Comparison of ENCODE assay signal across 11 cellular contexts in the genomic region with DNA sequence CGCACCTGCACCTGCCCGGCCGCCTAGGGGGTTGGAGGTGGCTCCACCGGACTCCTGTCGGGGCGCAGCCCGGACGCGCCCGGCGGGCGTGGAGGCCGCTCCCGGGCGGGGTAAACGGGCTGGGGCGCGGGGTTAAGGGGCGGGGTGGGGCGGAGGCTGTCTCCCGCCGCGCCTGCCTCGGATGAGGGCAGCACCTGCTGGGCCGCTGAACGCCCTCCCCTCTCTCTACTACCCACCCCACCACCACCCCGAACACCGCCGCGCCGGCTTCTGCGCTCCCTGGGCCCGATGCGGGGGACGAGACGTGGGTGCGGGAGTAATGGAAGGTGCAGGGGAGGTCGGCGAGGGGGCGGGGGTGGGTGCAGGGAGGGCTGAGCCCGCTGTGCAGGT.
DNase-seq lines count a peak whose midpoint lies in the region; ATAC-seq and TF ChIP-seq lines count a peak whose summit lies in the region.
"Had no signal": no experiment of that assay in that cellular context is flagged by ENCODE, and none has a peak within 500 bp of the region (broad histone marks: within the 10 kb centered on the region; RNA-seq: fewer than 3 reads in every experiment).

No MANE protein-coding gene starts in this region.

- TF ChIP-seq POLR2A in body of pancreas (IDR thresholded peaks at IDR 0.05), result no peak

- peak; percentile 66 for DNase-seq in NK-92 treated with Interleukin-12 subunit alpha and Interleukin-12 subunit beta, amount 100 ng/mL, for 24 hours (lab: John Stamatoyannopoulos, UW)
- DNase-seq in NK-92 (lab: John Stamatoyannopoulos, UW; ENCODE audit: unreplicated experiment), result no peak
- DNase-seq in NCI-H510A (lab: John Stamatoyannopoulos, UW), result peak; percentile 82
- peak in 3 of 4 donors; percentile 26 to 45 (median 37) for DNase-seq in body of pancreas
- DNase-seq in progenitor cell of endocrine pancreas (ENCODE audit: low spot score, unreplicated experiment), result no peak
- no peak for DNase-seq in chondrocyte (ENCODE audit: low spot score)
- DNase-seq: foreskin fibroblast, nucleus accumbens had no signal

- TF ChIP-seq CTCF in body of pancreas (IDR thresholded peaks at IDR 0.05) (no peak), progenitor cell of endocrine pancreas (IDR thresholded peaks at IDR 0.05; ENCODE audit: unreplicated experiment) (no peak), chondrocyte (IDR thresholded peaks at IDR 0.05) (no peak)

- H3K4me3 Mint-ChIP-seq in progenitor cell of endocrine pancreas (ENCODE audit: low read depth) (peak overlapping the region; percentile 59), chondrocyte (ENCODE audit: unreplicated experiment) (no peak overlapping the region)

- H3K4me1 ChIP-seq in body of pancreas, result peaks cover 20% of the 10 kb centered on the region
- H3K4me1 ChIP-seq: adrenal gland had no signal

- peak overlapping the region; percentile 43 to 74 (median 54) for H3K27ac ChIP-seq in body of pancreas
- H3K27ac ChIP-seq: adrenal gland had no signal

- H3K36me3 Mint-ChIP-seq in progenitor cell of endocrine pancreas (ENCODE audit: insufficient read depth) (peaks cover 1% of the 10 kb centered on the region), chondrocyte (ENCODE audit: low read depth) (no peaks in the 10 kb centered on the region)

- H3K4me1 Mint-ChIP-seq in progenitor cell of endocrine pancreas (ENCODE audit: low read depth) (peaks cover 36% of the 10 kb centered on the region), chondrocyte (ENCODE audit: low read depth) (no peaks in the 10 kb centered on the region)

- H3K9me3 ChIP-seq in body of pancreas, result peaks cover 0 to 4% (median 0%) of the 10 kb centered on the region in 3 donors
- H3K9me3 ChIP-seq: adrenal gland had no signal

- H3K36me3 ChIP-seq in body of pancreas (replicated peaks in 1 of 2; ENCODE audit: insufficient read depth in 1 of 2, low read depth in 2 of 2), result no peaks in the 10 kb centered on the region
- H3K36me3 ChIP-seq: adrenal gland had no signal

- ATAC-seq in body of pancreas (peak; percentile 75), HG02973 (IDR thresholded peaks at IDR 0.05; ENCODE audit: unreplicated experiment) (no peak), HG02981 (IDR thresholded peaks at IDR 0.05; ENCODE audit: unreplicated experiment) (no peak)

- peaks cover 12% of the 10 kb centered on the region for H3K27me3 Mint-ChIP-seq in progenitor cell of endocrine pancreas
- peaks cover 1% of the 10 kb centered on the region for H3K27me3 Mint-ChIP-seq in chondrocyte (ENCODE audit: low read depth)

- intact Hi-C loops in body of pancreas (cut with DNase I), result no loop called here

- H3K27ac Mint-ChIP-seq in progenitor cell of endocrine pancreas (peak overlapping the region; percentile 82), chondrocyte (ENCODE audit: unreplicated experiment) (no peak overlapping the region)

- H3K27me3 ChIP-seq in body of pancreas, result no peaks in the 10 kb centered on the region
- H3K27me3 ChIP-seq: adrenal gland had no signal

- no peaks in the 10 kb centered on the region for H3K9me3 Mint-ChIP-seq in progenitor cell of endocrine pancreas (ENCODE audit: low read depth)
- H3K9me3 Mint-ChIP-seq in chondrocyte (ENCODE audit: low read depth), result no peaks in the 10 kb centered on the region

- WGBS in body of pancreas, 2 donors, result 0 to 16% methylated on average over 6 to 33 of the region's 41 CpGs

- no peak overlapping the region for H3K4me3 ChIP-seq in body of pancreas
- H3K4me3 ChIP-seq: adrenal gland had no signal

Comparison
In these comparisons a context has a peak if more than half of its experiments do, and no peak if none do; other contexts are left out.
1. DNase-seq: peak in NK-92 treated with Interleukin-12 subunit alpha and Interleukin-12 subunit beta, amount 100 ng/mL, for 24 hours (single experiment), NCI-H510A (single experiment) and body of pancreas (3 of 4); none in NK-92 (single experiment), progenitor cell of endocrine pancreas (single experiment) and chondrocyte (single experiment).